Comparison of ENCODE assay signal across 1 cellular context in genomic region chr19:39409886-39410619, GRCh38.
TF ChIP-seq lines count a peak whose summit lies in the region.

No MANE protein-coding gene starts in this region.

TF ChIP-seq in HepG2, 621 proteins besides CTCF, POLR2A, EP300 and RAD21 (continued from another document and continues in another):
- TF ChIP-seq ZNF646 (CRISPR knock-in tag; IDR thresholded peaks at IDR 0.05) (no peak), CREBL2 (CRISPR knock-in tag; IDR thresholded peaks at IDR 0.05; ENCODE audit: borderline replicate concordance) (0 out of 2 replicates have a peak, but pooled peaks have one; percentile 53), ARNT2 (CRISPR knock-in tag; IDR thresholded peaks at IDR 0.05; ENCODE audit: low read depth) (0 out of 2 replicates have a peak, but pooled peaks have one; percentile 16), FOSL2 (CRISPR knock-in tag; IDR thresholded peaks at IDR 0.05) (no peak), HOXA3 (CRISPR knock-in tag; IDR thresholded peaks at IDR 0.05) (peak; percentile 31; the same call in 1 of the 2 replicates), ZMYM2 (CRISPR knock-in tag; IDR thresholded peaks at IDR 0.05) (no peak), POGK (CRISPR knock-in tag; conservative IDR thresholded peaks at IDR 0.05) (peak; percentile 1; the same call in 1 of the 2 replicates), ZNF510 (CRISPR knock-in tag; IDR thresholded peaks at IDR 0.05; ENCODE audit: low read depth) (0 out of 2 replicates have a peak, but pooled peaks have one; percentile 33), ZNF326 (CRISPR knock-in tag; IDR thresholded peaks at IDR 0.05; ENCODE audit: borderline replicate concordance) (no peak), ZZZ3 (CRISPR knock-in tag; IDR thresholded peaks at IDR 0.05; ENCODE audit: borderline replicate concordance) (0 out of 2 replicates have a peak, but pooled peaks have one; percentile 47), ZNF770 (CRISPR knock-in tag; IDR thresholded peaks at IDR 0.05) (peak; percentile 48; the same call in 1 of the 2 replicates), GTF3A (CRISPR knock-in tag; conservative IDR thresholded peaks at IDR 0.05) (0 out of 2 replicates have a peak, but pooled peaks have one; percentile 40), ZNF777 (CRISPR knock-in tag; IDR thresholded peaks at IDR 0.05) (peak; percentile 43; the same call in 1 of the 2 replicates), CSRNP1 (CRISPR knock-in tag; IDR thresholded peaks at IDR 0.05) (peak; percentile 70; the same call in 1 of the 2 replicates), RNF219 (CRISPR knock-in tag; IDR thresholded peaks at IDR 0.05) (peak; percentile 37; the same call in 1 of the 2 replicates), SNAPC2 (CRISPR knock-in tag; IDR thresholded peaks at IDR 0.05) (0 out of 2 replicates have a peak, but pooled peaks have one; percentile 29), ZNF121 (CRISPR knock-in tag; IDR thresholded peaks at IDR 0.05) (no peak), GABPA (IDR thresholded peaks at IDR 0.05; ENCODE audit: low read depth, low read length) (peak; percentile 42; the same call in 1 of the 2 replicates), GABPA (CRISPR knock-in tag; IDR thresholded peaks at IDR 0.05; ENCODE audit: low read depth) (peak; percentile 31), ZBTB25 (CRISPR knock-in tag; IDR thresholded peaks at IDR 0.05) (peak; percentile 19; the same call in 1 of the 2 replicates), AGO2 (optimal IDR thresholded peaks at IDR 0.05; ENCODE audit: low read depth, low read length) (peak; percentile 88), NFKB2 (CRISPR knock-in tag; IDR thresholded peaks at IDR 0.05; ENCODE audit: borderline replicate concordance) (no peak), ZNF512 (CRISPR knock-in tag; IDR thresholded peaks at IDR 0.05) (peak; percentile 88; the same call in 1 of the 2 replicates), KMT2A (CRISPR knock-in tag; IDR thresholded peaks at IDR 0.05) (peak; percentile 30; the same call in 1 of the 2 replicates), ZBTB3 (CRISPR knock-in tag; IDR thresholded peaks at IDR 0.05; ENCODE audit: borderline replicate concordance, low read depth) (0 out of 2 replicates have a peak, but pooled peaks have one; percentile 45), STAG1 (CRISPR knock-in tag; IDR thresholded peaks at IDR 0.05) (no peak), THRA (CRISPR knock-in tag; IDR thresholded peaks at IDR 0.05; ENCODE audit: borderline replicate concordance) (0 out of 2 replicates have a peak, but pooled peaks have one; percentile 29), PAXIP1 (CRISPR knock-in tag; conservative IDR thresholded peaks at IDR 0.05) (peak; percentile 37), TBX2 (CRISPR knock-in tag; IDR thresholded peaks at IDR 0.05; ENCODE audit: borderline replicate concordance) (peak; percentile 68), FOXM1 (CRISPR knock-in tag; IDR thresholded peaks at IDR 0.05) (no peak), TEAD3 (CRISPR knock-in tag; optimal IDR thresholded peaks at IDR 0.05; ENCODE audit: borderline replicate concordance) (peak; percentile 1), GABPB1 (CRISPR knock-in tag; IDR thresholded peaks at IDR 0.05) (peak; percentile 70; the same call in 1 of the 2 replicates)
